In genomic region chr19:17764348-17764747, GRCh38 we compare ENCODE assay signal across 1 cellular context.
TF ChIP-seq lines count a peak whose summit lies in the region.

No MANE protein-coding gene starts in this region.

TF ChIP-seq in K562, 482 proteins besides CTCF, POLR2A, EP300 and RAD21:
- TF ChIP-seq ASH1L (IDR thresholded peaks at IDR 0.05; ENCODE audit: borderline replicate concordance, low read depth, partially characterized antibody) (no peak), ZNF24 (IDR thresholded peaks at IDR 0.05) (peak; percentile 87)
TF ChIP-seq in K562: peak in this region for 1.
